8 cellular contexts compared by ENCODE assay signal in the genomic region with DNA sequence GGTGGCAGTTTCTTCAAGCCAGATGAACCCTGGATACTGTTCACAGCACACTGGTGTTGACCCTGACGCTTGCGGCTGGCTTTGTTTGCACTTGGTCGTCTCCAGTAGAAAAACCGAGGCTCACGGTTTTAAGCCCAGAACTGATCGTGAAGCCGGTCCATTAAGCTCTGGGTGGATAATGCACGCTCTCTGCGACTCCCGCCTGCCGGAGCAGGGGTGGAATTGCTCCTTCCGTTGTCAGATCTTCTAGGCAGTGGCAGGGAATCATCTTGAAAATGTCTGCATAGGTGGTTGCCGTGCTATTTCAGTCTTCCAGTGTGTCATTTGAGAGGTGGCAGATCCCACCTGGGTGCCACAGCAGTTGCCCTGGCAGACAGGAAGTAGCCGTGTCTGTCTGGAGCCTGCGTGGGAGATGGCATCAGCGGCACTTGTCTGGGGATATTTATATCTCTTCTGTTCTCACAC. TPM values are rescaled to one million over a fixed set of nuclear protein-coding genes. Genes with fewer than 3 reads are reported as not detected.
DNase-seq lines count a peak whose midpoint lies in the region; ATAC-seq and TF ChIP-seq lines count a peak whose summit lies in the region.

No MANE protein-coding gene starts in this region.

- peak; percentile 61 for TF ChIP-seq CTCF in A673 (conservative IDR thresholded peaks at IDR 0.05; ENCODE audit: low read depth, low read length)
- no peak for TF ChIP-seq CTCF in NB4 (IDR thresholded peaks at IDR 0.05; ENCODE audit: low read depth, low read length)
- TF ChIP-seq CTCF in psoas muscle (IDR thresholded peaks at IDR 0.05) = peak; percentile 55

- H3K27me3 ChIP-seq in A673 (replicated peaks; ENCODE audit: insufficient read depth, low read depth, low read length, poor library complexity) = no peaks in the 10 kb centered on the region
- no peaks in the 10 kb centered on the region for H3K27me3 ChIP-seq in psoas muscle (ENCODE audit: insufficient read depth in 3 of 3, low read length in 2 of 3)

- 13 to 22% (median 15%) methylated on average over 16 of the region's 16 CpGs for WGBS in psoas muscle, 3 donors

- H3K9me3 ChIP-seq in A673 (ENCODE audit: low read depth, low read length, poor library complexity, severe bottlenecking) (no peaks in the 10 kb centered on the region), psoas muscle (no peaks in the 10 kb centered on the region)

- CTCF ChIA-PET in A673 (lab: Charles Lee) = no interaction called here

- BruUV-seq in A673 (replicated peaks; lab: Mats Ljungman, UMichigan) = no TSS peak

- peak overlapping the region; percentile 28 for H3K4me3 ChIP-seq in A673 (ENCODE audit: low read depth, low read length, poor library complexity, severe bottlenecking)
- no peak overlapping the region for H3K4me3 ChIP-seq in NB4 (ENCODE audit: low read depth, low read length)
- peak overlapping the region; percentile 56 for H3K4me3 ChIP-seq in psoas muscle

- POLR2A ChIA-PET in A673 (lab: Charles Lee; ENCODE audit: low non-redundant PET) = no interaction called here

- H3K36me3 ChIP-seq in A673 (ENCODE audit: insufficient read depth, low read length, poor library complexity, severe bottlenecking) = peaks cover 5% of the 10 kb centered on the region
- peaks cover 0 to 25% of the 10 kb centered on the region in 2 donors for H3K36me3 ChIP-seq in psoas muscle (ENCODE audit: insufficient read depth in 1 of 2, low read depth in 1 of 2)

- TF ChIP-seq POLR2A in NB4 (IDR thresholded peaks at IDR 0.05; ENCODE audit: extremely low read depth, insufficient read length) = no peak

- ATAC-seq in psoas muscle (peak; percentile 76 to 85 (median 82)), GM18498 (IDR thresholded peaks at IDR 0.05; ENCODE audit: unreplicated experiment) (no peak), GM21515 (IDR thresholded peaks at IDR 0.05; ENCODE audit: unreplicated experiment) (no peak)

- H3K4me1 ChIP-seq in A673 (ENCODE audit: insufficient read depth, low read length, poor library complexity, severe bottlenecking) = peaks cover 31% of the 10 kb centered on the region
- peaks cover 45% of the 10 kb centered on the region for H3K4me1 ChIP-seq in psoas muscle

- H3K27ac ChIP-seq in A673 (ENCODE audit: low read depth, low read length, poor library complexity, severe bottlenecking) (peak overlapping the region; percentile 83), psoas muscle (peak overlapping the region; percentile 91)

- DNase-seq in A673 (ENCODE audit: low spot score) = peak; percentile 84
- DNase-seq in NB4 (ENCODE audit: low read depth) = peak; percentile 59
- DNase-seq in activated T-helper 9 cell treated with anti-CD3 and anti-CD28 coated beads, Interleukin-2, amount 50 U/mL, for 16 hours (ENCODE audit: low read depth) = peak; percentile 14
- DNase-seq in globus pallidus (ENCODE audit: low spot score) = peak; percentile 75
- DNase-seq in psoas muscle = peak; percentile 69 to 84
- DNase-seq in cortex of kidney (lab: John Stamatoyannopoulos, UW) = no peak

- intact Hi-C loops in A673 (cut with micrococcal nuclease; ENCODE audit: unreplicated experiment) = loop anchor here (5.0 kb wide), 1 partner anchor 52 kb away; no protein-coding TSS in a partner anchor
- intact Hi-C loops in psoas muscle (cut with DNase I) = no loop called here

RNA-seq across cellular contexts. Expression of a gene that starts 35.9 kb away (rescaled TPM):
- 31.9 and 35.6 TPM in 2 replicates for total RNA-seq in A673 (2021)
- 10 to 100 TPM in 1 of 4 donors, 1 to 10 TPM in 3; 6.6 to 20.1 (median 8.7) TPM for total RNA-seq in psoas muscle
- polyA plus RNA-seq in psoas muscle = 10 to 100 TPM; 12.1 to 19.2 (median 15.2) TPM

RNA-seq across cellular contexts. Expression of a gene that starts 57.5 kb away (rescaled TPM):
- total RNA-seq in A673 (2021) (43.8 and 46.2 TPM in 2 replicates), psoas muscle (10 to 100 TPM; 16.8 to 26.4 (median 21.5) TPM)
- polyA plus RNA-seq in psoas muscle = 1 to 10 TPM; 4.2 to 8.5 (median 8.3) TPM

Comparison
In these comparisons a context has a peak if more than half of its experiments do, and no peak if none do; other contexts are left out.
1. ATAC-seq: peak in psoas muscle (4 of 4); none in GM18498 (single experiment) and GM21515 (single experiment).